ENCODE assay signal across 34 cellular contexts in the genomic region with DNA sequence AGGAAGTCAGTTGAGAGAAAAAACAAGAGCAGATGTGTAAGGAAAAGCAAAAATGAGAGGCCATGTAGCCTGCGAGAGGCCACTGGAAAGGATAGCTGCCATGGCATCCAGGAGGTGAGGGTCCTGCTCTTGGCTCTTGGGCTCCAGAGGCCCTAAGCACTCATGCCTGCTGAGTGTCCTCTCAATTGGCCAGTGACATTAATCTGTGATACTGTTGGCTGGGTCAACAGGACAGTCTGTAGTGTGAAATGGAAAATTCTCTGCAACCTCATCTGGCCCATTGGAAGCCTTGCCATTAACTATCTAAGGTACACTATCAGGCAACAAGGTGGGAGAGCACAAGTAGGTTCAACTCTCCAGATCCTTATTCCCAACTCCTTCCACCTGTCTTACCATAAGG.
"Had no signal": no experiment of that assay in that cellular context is flagged by ENCODE, and none has a peak within 500 bp of the region (broad histone marks: within the 10 kb centered on the region; RNA-seq: fewer than 3 reads in every experiment).

No MANE protein-coding gene starts in this region.

- H3K4me3 ChIP-seq: MG63 had no signal

- H3K9me3 ChIP-seq: MG63 had no signal

- H3K27ac ChIP-seq: KMS-11 had no signal

- DNase-seq: Karpas-422, Kasumi-1, KG1, MG63, MM.1S, MV-4-11, NCI-H1048, NCI-H1092, NCI-H1092 treated with DMSO at 0.1 percent for 48 hours, NCI-H1105, NCI-H1105 treated with DMSO at 0.1 percent for 48 hours, NCI-H1417, NCI-H1417 treated with DMSO at 0.1 percent for 48 hours, NCI-H1436, NCI-H1436 treated with DMSO at 0.1 percent for 48 hours, NCI-H146, NCI-H1694, NCI-H1694 treated with DMSO at 0.1 percent for 48 hours, NCI-H187, NCI-H187 treated with DMSO at 0.1 percent for 48 hours, NCI-H1930, NCI-H2029, NCI-H2029 treated with DMSO at 0.1 percent for 48 hours, NCI-H2081, NCI-H2081 treated with DMSO at 0.1 percent for 48 hours, NCI-H2107, NCI-H2171, NCI-H2171 treated with DMSO at 0.1 percent for 48 hours, NCI-H2227 treated with DMSO at 0.1 percent for 48 hours, NCI-H226, NCI-H345, NCI-H446, NCI-H446 treated with DMSO at 0.1 percent for 48 hours had no signal

- H3K36me3 ChIP-seq: MG63 had no signal
